ENCODE assay signal across 14 cellular contexts in the genomic region with DNA sequence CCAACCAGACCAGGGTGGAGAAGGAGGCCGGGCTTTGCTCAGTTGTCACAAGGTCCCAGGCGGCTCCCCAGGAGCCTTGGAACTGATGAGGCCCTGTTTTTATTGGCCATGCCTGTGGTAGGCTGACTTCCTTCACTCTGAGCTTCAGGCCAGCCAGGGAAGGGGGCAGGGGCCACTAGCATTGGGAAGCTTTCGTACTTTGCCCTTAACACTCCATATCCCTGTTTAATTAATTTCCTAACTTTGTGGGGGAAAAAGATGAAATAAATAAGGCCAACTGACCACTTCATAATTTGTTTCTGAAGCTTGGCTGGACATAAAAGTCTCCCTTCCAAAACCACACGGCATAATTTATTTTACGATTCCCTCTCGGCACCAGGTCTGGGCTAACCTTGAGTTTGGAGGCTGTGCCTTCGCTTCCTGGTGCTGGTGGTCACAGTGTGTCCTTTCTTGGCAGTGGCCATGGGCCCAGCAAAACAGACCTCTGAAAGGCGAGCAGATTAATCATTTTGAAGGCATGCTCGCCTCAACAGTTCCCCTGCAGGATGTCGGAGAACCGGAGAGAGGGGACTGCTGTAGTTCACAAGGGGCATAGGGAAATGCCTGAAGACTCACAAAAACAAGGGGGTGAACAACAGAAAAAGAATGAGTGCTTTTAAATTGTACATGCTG.
A peak's percentile ranks its signal among the peaks of the same experiment; 100 is the strongest.
DNase-seq lines count a peak whose midpoint lies in the region; ATAC-seq and TF ChIP-seq lines count a peak whose summit lies in the region.
"Had no signal": no experiment of that assay in that cellular context is flagged by ENCODE, and none has a peak within 500 bp of the region (broad histone marks: within the 10 kb centered on the region; RNA-seq: fewer than 3 reads in every experiment).

No MANE protein-coding gene starts in this region.

- DNase-seq in Right ventricle myocardium inferior (ENCODE audit: missing footprints) (no peak), cardiac septum (ENCODE audit: low spot score) (no peak), left ventricle myocardium inferior (peak; percentile 22), prostate gland (ENCODE audit: low spot score) (peak; percentile 13), cerebellar cortex (ENCODE audit: low spot score) (no peak), upper lobe of right lung (no peak), GM20000 (ENCODE audit: low spot score) (no peak)
- DNase-seq: activated CD4-positive, CD25-positive, alpha-beta regulatory T cell treated with anti-CD3 and anti-CD28 coated beads, Interleukin-2, amount 50 U/mL, for 72 hours; foreskin keratinocyte; NCI-H146; NCI-H774; occipital lobe had no signal

- peaks cover 34% of the 10 kb centered on the region for H3K4me1 ChIP-seq in left ventricle myocardium inferior
- H3K4me1 ChIP-seq in prostate gland (replicated peaks): peaks cover 7% of the 10 kb centered on the region
- H3K4me1 ChIP-seq in upper lobe of right lung: no peaks in the 10 kb centered on the region
- H3K4me1 ChIP-seq: foreskin keratinocyte had no signal

- H3K4me3 ChIP-seq in left ventricle myocardium inferior: no peak overlapping the region
- H3K4me3 ChIP-seq in prostate gland: no peak overlapping the region
- H3K4me3 ChIP-seq in upper lobe of right lung: no peak overlapping the region

- no peak for TF ChIP-seq POLR2A in prostate gland (IDR thresholded peaks at IDR 0.05)

- H3K36me3 ChIP-seq in left ventricle myocardium inferior (no peaks in the 10 kb centered on the region), prostate gland (no peaks in the 10 kb centered on the region), upper lobe of right lung (no peaks in the 10 kb centered on the region)

- WGBS in prostate gland: 22% methylated on average over 11 of the region's 11 CpGs

- ATAC-seq in Right ventricle myocardium inferior (peak; percentile 38), GM21447 (IDR thresholded peaks at IDR 0.05; ENCODE audit: unreplicated experiment) (no peak), upper lobe of right lung (no peak)
- ATAC-seq: foreskin keratinocyte, HCT116 had no signal

- no peaks in the 10 kb centered on the region for H3K27me3 ChIP-seq in left ventricle myocardium inferior (ENCODE audit: low read depth)
- no peaks in the 10 kb centered on the region for H3K27me3 ChIP-seq in prostate gland (replicated peaks; ENCODE audit: insufficient read depth)
- H3K27me3 ChIP-seq in upper lobe of right lung: no peaks in the 10 kb centered on the region
- H3K27me3 ChIP-seq: foreskin keratinocyte had no signal

- peak overlapping the region; percentile 67 for H3K27ac ChIP-seq in left ventricle myocardium inferior (replicated peaks)
- peak overlapping the region; percentile 44 to 59 for H3K27ac ChIP-seq in prostate gland
- no peak overlapping the region for H3K27ac ChIP-seq in upper lobe of right lung
- H3K27ac ChIP-seq: foreskin keratinocyte had no signal

- no peak for TF ChIP-seq CTCF in left ventricle myocardium inferior (IDR thresholded peaks at IDR 0.05; ENCODE audit: borderline replicate concordance)
- TF ChIP-seq CTCF in prostate gland (IDR thresholded peaks at IDR 0.05): no peak
- no peak for TF ChIP-seq CTCF in upper lobe of right lung (IDR thresholded peaks at IDR 0.05)
- TF ChIP-seq CTCF in GM20000 (IDR thresholded peaks at IDR 0.05; ENCODE audit: extremely low read depth, missing control alignments): no peak

- H3K9me3 ChIP-seq in left ventricle myocardium inferior (replicated peaks) (no peaks in the 10 kb centered on the region), prostate gland (no peaks in the 10 kb centered on the region), upper lobe of right lung (no peaks in the 10 kb centered on the region)

- intact Hi-C loops in Right ventricle myocardium inferior (cut with DNase I) (no loop called here), cardiac septum (cut with DNase I) (loop anchor here (5.0 to 10.0 kb wide), 2 partner anchors 40 to 83 kb away; no protein-coding TSS in a partner anchor), left ventricle myocardium inferior (cut with micrococcal nuclease) (no loop called here), prostate gland (cut with DNase I) (loop anchor here (5.0 kb wide), 2 partner anchors 65 to 145 kb away; no protein-coding TSS in a partner anchor), upper lobe of right lung (cut with DNase I) (no loop called here)

Comparison
In these comparisons a context has a peak if more than half of its experiments do, and no peak if none do; other contexts are left out.
1. DNase-seq: peak in left ventricle myocardium inferior (single experiment) and prostate gland (single experiment); none in Right ventricle myocardium inferior (single experiment), cardiac septum (single experiment), cerebellar cortex (single experiment), upper lobe of right lung (single experiment) and GM20000 (single experiment).
2. intact Hi-C loops: an anchor here in cardiac septum (5.0 to 10.0 kb wide) and prostate gland (5.0 kb wide); none called in Right ventricle myocardium inferior, left ventricle myocardium inferior and upper lobe of right lung.